In genomic region chr5:141880961-141881801, GRCh38 we compare ENCODE assay signal across 1 cellular context.
A peak's percentile ranks its signal among the peaks of the same experiment; 100 is the strongest.
TF ChIP-seq lines count a peak whose summit lies in the region.

No MANE protein-coding gene starts in this region.

TF ChIP-seq in HEK293, 187 proteins besides CTCF, POLR2A, EP300 and RAD21:
- TF ChIP-seq, protein P1, sequence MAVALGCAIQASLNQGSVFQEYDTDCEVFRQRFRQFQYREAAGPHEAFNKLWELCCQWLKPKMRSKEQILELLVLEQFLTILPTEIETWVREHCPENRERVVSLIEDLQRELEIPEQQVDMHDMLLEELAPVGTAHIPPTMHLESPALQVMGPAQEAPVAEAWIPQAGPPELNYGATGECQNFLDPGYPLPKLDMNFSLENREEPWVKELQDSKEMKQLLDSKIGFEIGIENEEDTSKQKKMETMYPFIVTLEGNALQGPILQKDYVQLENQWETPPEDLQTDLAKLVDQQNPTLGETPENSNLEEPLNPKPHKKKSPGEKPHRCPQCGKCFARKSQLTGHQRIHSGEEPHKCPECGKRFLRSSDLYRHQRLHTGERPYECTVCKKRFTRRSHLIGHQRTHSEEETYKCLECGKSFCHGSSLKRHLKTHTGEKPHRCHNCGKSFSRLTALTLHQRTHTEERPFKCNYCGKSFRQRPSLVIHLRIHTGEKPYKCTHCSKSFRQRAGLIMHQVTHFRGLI (tag by site-specific recombination; IDR thresholded peaks at IDR 0.05), result peak; percentile 86
- TF ChIP-seq ZNF341 (tag by site-specific recombination; IDR thresholded peaks at IDR 0.05; ENCODE audit: low read depth), result peak; percentile 16; the same call in 1 of the 2 replicates
- no peak for TF ChIP-seq ZBTB10 (tag by site-specific recombination; IDR thresholded peaks at IDR 0.05)
TF ChIP-seq in HEK293: peak in this region for 2.
